Comparison of ENCODE assay signal across 1 cellular context in genomic region chrX:3549442-3549875, GRCh38.
TF ChIP-seq lines count a peak whose summit lies in the region.

No MANE protein-coding gene starts in this region.

TF ChIP-seq in SK-N-SH treated with all-trans-retinoic acid at 6 μM for 48 hours, 23 proteins besides CTCF, POLR2A, EP300 and RAD21 (continued from another document):
- no peak for TF ChIP-seq CREB5 (CRISPR knock-in tag; IDR thresholded peaks at IDR 0.05; ENCODE audit: low read depth)
- no peak for TF ChIP-seq ZNF8 (CRISPR knock-in tag; IDR thresholded peaks at IDR 0.05)
- no peak for TF ChIP-seq ZNF70 (CRISPR knock-in tag; IDR thresholded peaks at IDR 0.05)
- no peak for TF ChIP-seq PPARA (CRISPR knock-in tag; IDR thresholded peaks at IDR 0.05; ENCODE audit: borderline replicate concordance)
- no peak for TF ChIP-seq ZFP30 (CRISPR knock-in tag; IDR thresholded peaks at IDR 0.05)
- TF ChIP-seq, protein P1, sequence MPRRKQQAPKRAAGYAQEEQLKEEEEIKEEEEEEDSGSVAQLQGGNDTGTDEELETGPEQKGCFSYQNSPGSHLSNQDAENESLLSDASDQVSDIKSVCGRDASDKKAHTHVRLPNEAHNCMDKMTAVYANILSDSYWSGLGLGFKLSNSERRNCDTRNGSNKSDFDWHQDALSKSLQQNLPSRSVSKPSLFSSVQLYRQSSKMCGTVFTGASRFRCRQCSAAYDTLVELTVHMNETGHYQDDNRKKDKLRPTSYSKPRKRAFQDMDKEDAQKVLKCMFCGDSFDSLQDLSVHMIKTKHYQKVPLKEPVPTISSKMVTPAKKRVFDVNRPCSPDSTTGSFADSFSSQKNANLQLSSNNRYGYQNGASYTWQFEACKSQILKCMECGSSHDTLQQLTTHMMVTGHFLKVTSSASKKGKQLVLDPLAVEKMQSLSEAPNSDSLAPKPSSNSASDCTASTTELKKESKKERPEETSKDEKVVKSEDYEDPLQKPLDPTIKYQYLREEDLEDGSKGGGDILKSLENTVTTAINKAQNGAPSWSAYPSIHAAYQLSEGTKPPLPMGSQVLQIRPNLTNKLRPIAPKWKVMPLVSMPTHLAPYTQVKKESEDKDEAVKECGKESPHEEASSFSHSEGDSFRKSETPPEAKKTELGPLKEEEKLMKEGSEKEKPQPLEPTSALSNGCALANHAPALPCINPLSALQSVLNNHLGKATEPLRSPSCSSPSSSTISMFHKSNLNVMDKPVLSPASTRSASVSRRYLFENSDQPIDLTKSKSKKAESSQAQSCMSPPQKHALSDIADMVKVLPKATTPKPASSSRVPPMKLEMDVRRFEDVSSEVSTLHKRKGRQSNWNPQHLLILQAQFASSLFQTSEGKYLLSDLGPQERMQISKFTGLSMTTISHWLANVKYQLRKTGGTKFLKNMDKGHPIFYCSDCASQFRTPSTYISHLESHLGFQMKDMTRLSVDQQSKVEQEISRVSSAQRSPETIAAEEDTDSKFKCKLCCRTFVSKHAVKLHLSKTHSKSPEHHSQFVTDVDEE (CRISPR knock-in tag; IDR thresholded peaks at IDR 0.05), result no peak
- no peak for TF ChIP-seq TOX (CRISPR knock-in tag; IDR thresholded peaks at IDR 0.05; ENCODE audit: borderline replicate concordance)
- no peak for TF ChIP-seq ZNF565 (CRISPR knock-in tag; conservative IDR thresholded peaks at IDR 0.05; ENCODE audit: low read depth)
- TF ChIP-seq BACH2 (CRISPR knock-in tag; IDR thresholded peaks at IDR 0.05; ENCODE audit: borderline replicate concordance), result no peak
- TF ChIP-seq ARNTL (CRISPR knock-in tag; IDR thresholded peaks at IDR 0.05; ENCODE audit: borderline replicate concordance, low read depth), result no peak
- no peak for TF ChIP-seq ZFP3 (CRISPR knock-in tag; IDR thresholded peaks at IDR 0.05)
- no peak for TF ChIP-seq RARB (CRISPR knock-in tag; IDR thresholded peaks at IDR 0.05)
- no peak for TF ChIP-seq SNAI2 (CRISPR knock-in tag; IDR thresholded peaks at IDR 0.05)
- no peak for TF ChIP-seq PATZ1 (CRISPR knock-in tag; IDR thresholded peaks at IDR 0.05; ENCODE audit: borderline replicate concordance)
- TF ChIP-seq CSDC2 (CRISPR knock-in tag; IDR thresholded peaks at IDR 0.05), result no peak
- TF ChIP-seq ISL1 (CRISPR knock-in tag; IDR thresholded peaks at IDR 0.05), result no peak
- TF ChIP-seq CSRNP3 (CRISPR knock-in tag; IDR thresholded peaks at IDR 0.05), result no peak
